ENCODE assay signal across 8 cellular contexts in the genomic region with DNA sequence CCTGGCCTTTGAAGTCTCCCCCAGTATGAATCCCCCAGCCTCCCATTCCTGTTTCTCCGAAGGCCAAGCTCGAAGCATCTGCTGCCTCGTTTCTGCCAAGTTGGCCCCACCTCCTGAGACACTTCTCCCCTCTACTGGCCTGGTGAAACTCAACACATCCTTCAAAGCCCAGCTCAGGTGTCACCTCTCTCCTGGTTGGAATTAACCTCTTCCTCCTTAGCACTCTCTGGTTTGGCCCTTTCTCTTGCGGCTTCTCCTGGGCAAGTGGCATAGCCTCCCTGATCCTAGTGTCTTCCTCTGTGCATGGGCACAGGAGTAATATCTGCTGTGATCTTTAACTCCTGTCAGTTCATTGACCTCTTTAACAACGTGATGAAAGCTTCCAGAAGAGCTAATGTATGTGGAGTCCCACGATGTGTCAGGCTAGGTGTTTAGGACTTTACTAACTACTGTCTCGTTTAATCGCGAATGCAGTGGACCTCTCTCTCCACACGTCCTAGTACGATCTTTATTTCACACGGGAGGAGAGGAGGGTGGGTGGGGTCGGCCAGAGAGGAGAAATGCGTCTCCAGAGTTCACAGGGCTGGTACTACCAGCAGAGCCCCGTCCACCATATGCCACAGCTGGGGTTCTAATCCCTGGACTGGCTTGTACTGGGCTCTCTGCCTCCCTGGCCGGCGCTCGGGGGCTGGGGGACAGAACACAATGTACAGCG. TPM values are rescaled to one million over a fixed set of nuclear protein-coding genes. Genes with fewer than 3 reads are reported as not detected.
DNase-seq lines count a peak whose midpoint lies in the region; ATAC-seq and TF ChIP-seq lines count a peak whose summit lies in the region.

No MANE protein-coding gene starts in this region.

- no peak for TF ChIP-seq POLR2A in right lobe of liver (IDR thresholded peaks at IDR 0.05)

- DNase-seq in Karpas-422 = no peak
- DNase-seq in cardiac fibroblast (ENCODE audit: low read depth in 2 of 2) = no peak
- DNase-seq in right lobe of liver = no peak
- no peak for DNase-seq in upper lobe of right lung
- DNase-seq in OCI-M2 (lab: John Stamatoyannopoulos, UW; ENCODE audit: unreplicated experiment) = no peak
- no peak for DNase-seq in KBM-7

- ATAC-seq in right lobe of liver (peak; percentile 15 to 29 (median 22)), upper lobe of right lung (peak; percentile 1), HG03432 (IDR thresholded peaks at IDR 0.05; ENCODE audit: unreplicated experiment) (no peak)

- peaks cover 41% of the 10 kb centered on the region for H3K4me1 ChIP-seq in Karpas-422 (ENCODE audit: low read length)
- H3K4me1 ChIP-seq in right lobe of liver = peaks cover 0 to 63% (median 13%) of the 10 kb centered on the region in 4 donors
- peaks cover 23% of the 10 kb centered on the region for H3K4me1 ChIP-seq in upper lobe of right lung

- in situ Hi-C loops in KBM-7 (cut with MboI; ENCODE audit: low pct_unique_long_range_greater_than_20kb, low sequenced_read_pairs) = no loop called here

- H3K9me3 ChIP-seq in Karpas-422 (ENCODE audit: low read length) = no peaks in the 10 kb centered on the region
- no peaks in the 10 kb centered on the region for H3K9me3 ChIP-seq in right lobe of liver
- no peaks in the 10 kb centered on the region for H3K9me3 ChIP-seq in upper lobe of right lung

- intact Hi-C loops in right lobe of liver (cut with DNase I) = no loop called here
- intact Hi-C loops in upper lobe of right lung (cut with DNase I) = no loop called here

- H3K9ac ChIP-seq in Karpas-422 (ENCODE audit: low read length) = peak overlapping the region; percentile 92

- peak overlapping the region; percentile 77 for H3K27ac ChIP-seq in C4-2B
- H3K27ac ChIP-seq in Karpas-422 (ENCODE audit: low read length) = no peak overlapping the region
- H3K27ac ChIP-seq in right lobe of liver = peak overlapping the region; percentile 54 to 93 (median 56)
- peak overlapping the region; percentile 66 for H3K27ac ChIP-seq in upper lobe of right lung

- no peaks in the 10 kb centered on the region for H3K9me2 ChIP-seq in Karpas-422 (replicated peaks; ENCODE audit: insufficient read depth, low read length)

- H3K4me3 ChIP-seq in Karpas-422 (ENCODE audit: low read length) = peak overlapping the region; percentile 95
- H3K4me3 ChIP-seq in cardiac fibroblast (replicated peaks in 1 of 2; ENCODE audit: low read depth in 2 of 2, low read length in 2 of 2) = peak overlapping the region; percentile 42 to 70
- peak overlapping the region; percentile 25 to 89 (median 83) for H3K4me3 ChIP-seq in right lobe of liver
- H3K4me3 ChIP-seq in upper lobe of right lung = peak overlapping the region; percentile 88

- no peaks in the 10 kb centered on the region; the same call in 1 of the 2 replicates for H4K20me1 ChIP-seq in Karpas-422 (ENCODE audit: insufficient read depth, low read depth, low read length)

- 44% methylated on average over 8 of the region's 19 CpGs for WGBS in right lobe of liver (ENCODE audit: insufficient coverage, low coverage, low lambda C conversion rate, missing lambda C conversion rate)

- H3K27me3 ChIP-seq in Karpas-422 (ENCODE audit: low read length) (no peaks in the 10 kb centered on the region), right lobe of liver (no peaks in the 10 kb centered on the region), upper lobe of right lung (no peaks in the 10 kb centered on the region)

- no peak for TF ChIP-seq CTCF in C4-2B (conservative IDR thresholded peaks at IDR 0.05)
- TF ChIP-seq CTCF in cardiac fibroblast (IDR thresholded peaks at IDR 0.05; ENCODE audit: low read depth, low read length) = no peak
- no peak for TF ChIP-seq CTCF in right lobe of liver (IDR thresholded peaks at IDR 0.05)
- TF ChIP-seq CTCF in upper lobe of right lung (IDR thresholded peaks at IDR 0.05) = no peak

- peak overlapping the region; percentile 69 for H3K4me2 ChIP-seq in Karpas-422 (ENCODE audit: low read depth, low read length, poor library complexity, severe bottlenecking)

- H2AFZ ChIP-seq in Karpas-422 (ENCODE audit: low read length) = no peak overlapping the region

- H3K36me3 ChIP-seq in Karpas-422 (ENCODE audit: insufficient read depth, low read length) = peaks cover 27% of the 10 kb centered on the region
- H3K36me3 ChIP-seq in right lobe of liver = no peaks in the 10 kb centered on the region
- no peaks in the 10 kb centered on the region for H3K36me3 ChIP-seq in upper lobe of right lung

- peaks cover 36% of the 10 kb centered on the region for H3K79me2 ChIP-seq in Karpas-422 (ENCODE audit: low read length)

RNA-seq across cellular contexts. Expression of a gene that starts 0.8 kb away (rescaled TPM):
- 90.3 and 132 TPM in 2 replicates for total RNA-seq in Karpas-422 (2014; rRNA removed; shearing (Covaris generic); ENCODE audit: low replicate concordance)
- total RNA-seq in right lobe of liver = 10 to 100 TPM; 12.5 to 33.0 (median 19.8) TPM
- 34.9 TPM for total RNA-seq in upper lobe of right lung
